ENCODE assay signal across 23 cellular contexts in genomic region chr6:20769651-20770050, GRCh38.
"Had no signal": no experiment of that assay in that cellular context is flagged by ENCODE, and none has a peak within 500 bp of the region (broad histone marks: within the 10 kb centered on the region; RNA-seq: fewer than 3 reads in every experiment).

No MANE protein-coding gene starts in this region.

- H3K27ac ChIP-seq: brain microvascular endothelial cell, KMS-11, Peyer's patch, RWPE1, SJCRH30, VCaP had no signal

- H3K27me3 ChIP-seq: brain microvascular endothelial cell, cardiac muscle cell, MG63, Peyer's patch, SJCRH30 had no signal

- H3K4me1 ChIP-seq: Peyer's patch, SJCRH30 had no signal

- H3K4me3 ChIP-seq: cardiac muscle cell, MG63, Peyer's patch, SJCRH30 had no signal

- H3K9me3 ChIP-seq: MG63, Peyer's patch, SJCRH30 had no signal

- H3K36me3 ChIP-seq: brain microvascular endothelial cell, cardiac muscle cell, MG63, Peyer's patch, SJCRH30 had no signal

- H3K4me2 ChIP-seq: KMS-11 had no signal

- ATAC-seq: activated T-cell treated with anti-CD3 and anti-CD28 coated beads, Interleukin-2, amount 50 U/mL, for 72 hours; SK-N-SH treated with all-trans-retinoic acid at 6 μM for 48 hours had no signal

- DNase-seq: activated CD4-positive, alpha-beta memory T cell treated with anti-CD3 and anti-CD28 coated beads, Interleukin-2, amount 10 ng/mL, durations not matched to agents 7 days and 5 days; activated CD4-positive, alpha-beta T cell treated with anti-CD3 and anti-CD28 coated beads, Interleukin-2, amount 10 ng/mL, durations not matched to agents 7 days and 5 days; activated CD4-positive, CD25-positive, alpha-beta regulatory T cell; activated CD8-positive, alpha-beta memory T cell treated with anti-CD3 and anti-CD28 coated beads, Interleukin-2, amount 50 U/mL, for 4 hours; activated gamma-delta T cell treated with Interleukin-2 at 50 U/mL for 16 hours; activated naive CD4-positive, alpha-beta T cell treated with anti-CD3 and anti-CD28 coated beads, Interleukin-2, amount 10 ng/mL, durations not matched to agents 7 days and 5 days; activated naive CD8-positive, alpha-beta T cell treated with anti-CD3 and anti-CD28 coated beads for 36 hours; activated T-cell treated with anti-CD3 and anti-CD28 coated beads, Interleukin-2, amount 50 U/mL, for 72 hours; brain microvascular endothelial cell; cerebellar nuclear complex; MG63; NCI-H1105; NCI-H1694; NCI-H2029; NCI-H510A treated with DMSO at 0.1 percent for 48 hours; Peyer's patch; Right ventricle myocardium superior; SJCRH30 had no signal
